9 cellular contexts compared by ENCODE assay signal in genomic region chr12:6430990-6431353, GRCh38. TPM values are rescaled to one million over a fixed set of nuclear protein-coding genes. Genes with fewer than 3 reads are reported as not detected.
DNase-seq lines count a peak whose midpoint lies in the region; ATAC-seq, FAIRE-seq and TF ChIP-seq lines count a peak whose summit lies in the region.
"Had no signal": no experiment of that assay in that cellular context is flagged by ENCODE, and none has a peak within 500 bp of the region (broad histone marks: within the 10 kb centered on the region; RNA-seq: fewer than 3 reads in every experiment).

No MANE protein-coding gene starts in this region.

- H3K27me3 ChIP-seq in HepG2 (ENCODE audit: control insufficient read depth in 1 of 2, insufficient read depth in 2 of 2, low read length in 2 of 2) (peaks cover 0 to 6% of the 10 kb centered on the region in 2 experiments; a peak in 1 of 5 replicates), tibial artery (no peaks in the 10 kb centered on the region)

- TF ChIP-seq EP300 in HepG2 (IDR thresholded peaks at IDR 0.05; ENCODE audit: low read depth in 2 of 2, low read length in 2 of 2), result no peak
- TF ChIP-seq EP300 in HepG2 (CRISPR knock-in tag; IDR thresholded peaks at IDR 0.05; ENCODE audit: borderline replicate concordance), result no peak

- in situ Hi-C loops in HepG2 (cut with HindIII; ENCODE audit: extremely low pct_ligation_motif_present, low pct_unique_long_range_greater_than_20kb), result no loop called here

- H3K4me1 Mint-ChIP-seq in activated naive CD4-positive, alpha-beta T cell treated with anti-CD3 and anti-CD28 coated beads for 36 hours (ENCODE audit: low read depth), result peaks cover 79% of the 10 kb centered on the region
- peaks cover 76% of the 10 kb centered on the region for H3K4me1 Mint-ChIP-seq in activated naive CD4-positive, alpha-beta T cell treated with anti-CD3 and anti-CD28 coated beads, Interleukin-2, amount 10 ng/mL, durations not matched to agents 7 days and 5 days
- H3K4me1 Mint-ChIP-seq in activated naive CD8-positive, alpha-beta T cell treated with anti-CD3 and anti-CD28 coated beads for 36 hours, result peaks cover 82% of the 10 kb centered on the region

- no peak overlapping the region; the same call in 1 of the 2 replicates for H3K9ac ChIP-seq in HepG2 (ENCODE audit: insufficient read depth, low read depth, low read length)
- H3K9ac ChIP-seq: KMS-11 had no signal

- intact Hi-C loops in activated naive CD4-positive, alpha-beta T cell treated with anti-CD3 and anti-CD28 coated beads for 36 hours (cut with micrococcal nuclease), result no loop called here
- intact Hi-C loops in HepG2 (cut with micrococcal nuclease; ENCODE audit: unreplicated experiment), result no loop called here
- intact Hi-C loops in tibial artery (cut with DNase I; ENCODE audit: low total_unique reads), result no loop called here

- TF ChIP-seq CTCF in HepG2 (CRISPR knock-in tag; IDR thresholded peaks at IDR 0.05) (no peak), tibial artery (IDR thresholded peaks at IDR 0.05) (no peak)

- TF ChIP-seq RAD21 in HepG2 (CRISPR knock-in tag; IDR thresholded peaks at IDR 0.05), result no peak

- H3K79me2 ChIP-seq in HepG2 (ENCODE audit: insufficient read depth, low read length), result no peaks in the 10 kb centered on the region

- H3K9me3 ChIP-seq in HepG2 (ENCODE audit: low read length), result no peaks in the 10 kb centered on the region
- H3K9me3 ChIP-seq in tibial artery, result no peaks in the 10 kb centered on the region

- H3K36me3 ChIP-seq in HepG2 (replicated peaks in 1 of 2; ENCODE audit: control insufficient read depth in 1 of 2, insufficient read depth in 2 of 2, low read length in 2 of 2) (no peaks in the 10 kb centered on the region), tibial artery (no peaks in the 10 kb centered on the region)

- POLR2A ChIA-PET in HepG2 (lab: Yijun Ruan, JAX), result no interaction called here

- no peak for FAIRE-seq in HepG2 (lab: Jason Lieb, UNC)

- no peak overlapping the region for H2AFZ ChIP-seq in HepG2 (ENCODE audit: low read length)

- no peak for DNase-seq in activated naive CD4-positive, alpha-beta T cell treated with anti-CD3 and anti-CD28 coated beads for 36 hours
- DNase-seq in activated naive CD4-positive, alpha-beta T cell treated with anti-CD3 and anti-CD28 coated beads, Interleukin-2, amount 10 ng/mL, durations not matched to agents 7 days and 5 days, result no peak
- DNase-seq in activated naive CD8-positive, alpha-beta T cell treated with anti-CD3 and anti-CD28 coated beads for 36 hours, result no peak
- DNase-seq in HepG2 (ENCODE audit: low spot score) (no peak), tibial artery (peak in 1 of 2 donors; percentile 48), AML-193 (lab: John Stamatoyannopoulos, UW) (no peak)

- H3K9me3 Mint-ChIP-seq in activated naive CD4-positive, alpha-beta T cell treated with anti-CD3 and anti-CD28 coated beads for 36 hours, result no peaks in the 10 kb centered on the region
- no peaks in the 10 kb centered on the region for H3K9me3 Mint-ChIP-seq in activated naive CD4-positive, alpha-beta T cell treated with anti-CD3 and anti-CD28 coated beads, Interleukin-2, amount 10 ng/mL, durations not matched to agents 7 days and 5 days
- peaks cover 2% of the 10 kb centered on the region for H3K9me3 Mint-ChIP-seq in activated naive CD8-positive, alpha-beta T cell treated with anti-CD3 and anti-CD28 coated beads for 36 hours

- no peaks in the 10 kb centered on the region for H3K27me3 Mint-ChIP-seq in activated naive CD4-positive, alpha-beta T cell treated with anti-CD3 and anti-CD28 coated beads for 36 hours (ENCODE audit: low read depth)
- H3K27me3 Mint-ChIP-seq in activated naive CD4-positive, alpha-beta T cell treated with anti-CD3 and anti-CD28 coated beads, Interleukin-2, amount 10 ng/mL, durations not matched to agents 7 days and 5 days, result no peaks in the 10 kb centered on the region
- no peaks in the 10 kb centered on the region for H3K27me3 Mint-ChIP-seq in activated naive CD8-positive, alpha-beta T cell treated with anti-CD3 and anti-CD28 coated beads for 36 hours

- WGBS in HepG2 (ENCODE audit: low lambda C conversion rate), result 28% methylated on average over 3 of the region's 3 CpGs

- H3K27ac Mint-ChIP-seq in activated naive CD4-positive, alpha-beta T cell treated with anti-CD3 and anti-CD28 coated beads for 36 hours, result peak overlapping the region; percentile 84
- no peak overlapping the region for H3K27ac Mint-ChIP-seq in activated naive CD4-positive, alpha-beta T cell treated with anti-CD3 and anti-CD28 coated beads, Interleukin-2, amount 10 ng/mL, durations not matched to agents 7 days and 5 days
- H3K27ac Mint-ChIP-seq in activated naive CD8-positive, alpha-beta T cell treated with anti-CD3 and anti-CD28 coated beads for 36 hours, result peak overlapping the region; percentile 85

- H3K36me3 Mint-ChIP-seq in activated naive CD4-positive, alpha-beta T cell treated with anti-CD3 and anti-CD28 coated beads for 36 hours (ENCODE audit: low read depth), result no peaks in the 10 kb centered on the region
- H3K36me3 Mint-ChIP-seq in activated naive CD4-positive, alpha-beta T cell treated with anti-CD3 and anti-CD28 coated beads, Interleukin-2, amount 10 ng/mL, durations not matched to agents 7 days and 5 days, result no peaks in the 10 kb centered on the region
- H3K36me3 Mint-ChIP-seq in activated naive CD8-positive, alpha-beta T cell treated with anti-CD3 and anti-CD28 coated beads for 36 hours, result peaks cover under 1% of the 10 kb centered on the region

- no TSS peak for BruUV-seq in HepG2 (replicated peaks; lab: Mats Ljungman, UMichigan)

- H3K4me3 ChIP-seq in HepG2 (replicated peaks in 1 of 3; ENCODE audit: insufficient read depth in 1 of 3, low read depth in 2 of 3, low read length in 3 of 3), result peak overlapping the region in 2 of 3 experiments; percentile 40 to 60; a peak in 3 of 6 replicates
- H3K4me3 ChIP-seq in tibial artery, result peak overlapping the region; percentile 30 to 47

- no peak for TF ChIP-seq POLR2A in HepG2 (IDR thresholded peaks at IDR 0.05; ENCODE audit: insufficient read depth in 1 of 2, low read depth in 2 of 2, low read length in 2 of 2)

- H3K4me1 ChIP-seq in HepG2 (ENCODE audit: insufficient read depth, low read length) (peaks cover 38% of the 10 kb centered on the region), tibial artery (peaks cover 0 to 18% (median 12%) of the 10 kb centered on the region in 4 donors)

- no peak overlapping the region for H3K27ac ChIP-seq in HepG2 (ENCODE audit: extremely low read length, insufficient read depth, low read length)
- H3K27ac ChIP-seq in tibial artery, result peak overlapping the region; percentile 80 to 83
- H3K27ac ChIP-seq: KMS-11 had no signal

- CTCF ChIA-PET in activated naive CD4-positive, alpha-beta T cell treated with anti-CD3 and anti-CD28 coated beads for 36 hours (lab: Charles Lee), result interaction anchor here (1.5 to 1.6 kb wide), 2 partner anchors 31 to 34 kb away, joined by 4 to 10 read pairs; no protein-coding TSS in a partner anchor
- CTCF ChIA-PET in activated naive CD4-positive, alpha-beta T cell treated with anti-CD3 and anti-CD28 coated beads, Interleukin-2, amount 10 ng/mL, durations not matched to agents 7 days and 5 days (lab: Charles Lee), result interaction anchor here (0.7 kb wide), 1 partner anchor 35 kb away, joined by 4 read pairs; no protein-coding TSS in a partner anchor
- CTCF ChIA-PET in HepG2 (lab: Yijun Ruan, JAX; ENCODE audit: low intra/inter-chr PET ratio, low total read pairs), result no interaction called here

- peak overlapping the region; percentile 86 for H3K4me2 ChIP-seq in HepG2 (ENCODE audit: low read depth, low read length)
- H3K4me2 ChIP-seq: KMS-11 had no signal

- peak overlapping the region; percentile 46 for H3K4me3 Mint-ChIP-seq in activated naive CD4-positive, alpha-beta T cell treated with anti-CD3 and anti-CD28 coated beads for 36 hours
- no peak overlapping the region for H3K4me3 Mint-ChIP-seq in activated naive CD4-positive, alpha-beta T cell treated with anti-CD3 and anti-CD28 coated beads, Interleukin-2, amount 10 ng/mL, durations not matched to agents 7 days and 5 days
- no peak overlapping the region for H3K4me3 Mint-ChIP-seq in activated naive CD8-positive, alpha-beta T cell treated with anti-CD3 and anti-CD28 coated beads for 36 hours

- ATAC-seq in HepG2 (no peak), HG03354 (IDR thresholded peaks at IDR 0.05; ENCODE audit: poor library complexity, severe bottlenecking, unreplicated experiment) (no peak), GM18502 (IDR thresholded peaks at IDR 0.05; ENCODE audit: poor library complexity, unreplicated experiment) (no peak)

- no peaks in the 10 kb centered on the region for H4K20me1 ChIP-seq in HepG2 (ENCODE audit: insufficient read depth, low read length)

RNA-seq across cellular contexts. Expression of gene CD27, which starts 13.8 kb away (rescaled TPM):
- 10 to 100 TPM; 48.1 to 56.7 TPM for total RNA-seq in activated naive CD4-positive, alpha-beta T cell treated with anti-CD3 and anti-CD28 coated beads for 36 hours
- total RNA-seq in activated naive CD8-positive, alpha-beta T cell treated with anti-CD3 and anti-CD28 coated beads for 36 hours, result 100 to 1,000 TPM; 175 to 181 TPM
- total RNA-seq in HepG2 (2016; rRNA removed; fragmentation: Illumina TruSeq; extraction: Trizol), result not detected in 2 replicates
- not detected in 2 replicates for total RNA-seq in HepG2 (2016; cell fraction: cytosol; rRNA removed; fragmentation: Illumina TruSeq; extraction: Trizol; ENCODE audit: low read depth)
- not detected in 2 replicates for total RNA-seq in HepG2 (2016; cell fraction: insoluble cytoplasmic fraction; rRNA removed; fragmentation: Illumina TruSeq; extraction: Trizol)
- total RNA-seq in HepG2 (2016; cell fraction: membrane; rRNA removed; fragmentation: Illumina TruSeq; extraction: Trizol), result not detected in 2 replicates
- total RNA-seq in HepG2 (2016; cell fraction: nucleus; rRNA removed; fragmentation: Illumina TruSeq; extraction: Trizol), result not detected in 2 replicates
- polyA plus RNA-seq in HepG2 (2011; rRNA removed), result 0.12 and 0.18 TPM in 2 replicates
- polyA plus RNA-seq in HepG2 (2011; cell fraction: cytosol; rRNA removed), result 0.05 and 0.15 TPM in 2 replicates
- polyA plus RNA-seq in HepG2 (2011; cell fraction: nucleus; rRNA removed), result not detected in 2 replicates
- 0.17 TPM in 1 of 2 replicates, not detected in the other for polyA plus RNA-seq in HepG2 (2012)
- polyA plus RNA-seq in HepG2 (2016; cell fraction: cytosol; fragmentation: Illumina TruSeq; extraction: Trizol; ENCODE audit: low read depth), result not detected in 2 replicates
- polyA plus RNA-seq in HepG2 (2016; cell fraction: insoluble cytoplasmic fraction; fragmentation: Illumina TruSeq; extraction: Trizol; ENCODE audit: low read depth), result not detected in 2 replicates
- polyA plus RNA-seq in HepG2 (2016; cell fraction: membrane; fragmentation: Illumina TruSeq; extraction: Trizol; ENCODE audit: low read depth), result not detected in 2 replicates
- polyA plus RNA-seq in HepG2 (2016; cell fraction: nucleus; fragmentation: Illumina TruSeq; extraction: Trizol; ENCODE audit: insufficient read depth, low read depth), result not detected in 2 replicates
- polyA minus RNA-seq in HepG2 (2011; rRNA and poly(A)+ RNA removed; ENCODE audit: low replicate concordance), result 0.18 and 0.23 TPM in 2 replicates
- not detected in 2 replicates for polyA minus RNA-seq in HepG2 (2011; cell fraction: cytosol; rRNA and poly(A)+ RNA removed)
- not detected in 2 replicates for polyA minus RNA-seq in HepG2 (2011; cell fraction: nucleus; rRNA and poly(A)+ RNA removed)

RNA-seq across cellular contexts. Expression of gene TAPBPL, which starts 20.9 kb away (rescaled TPM):
- total RNA-seq in activated naive CD4-positive, alpha-beta T cell treated with anti-CD3 and anti-CD28 coated beads for 36 hours, result 10 to 100 TPM; 27.9 to 28.0 TPM
- total RNA-seq in activated naive CD8-positive, alpha-beta T cell treated with anti-CD3 and anti-CD28 coated beads for 36 hours, result 10 to 100 TPM; 23.7 to 26.6 TPM
- 3.2 and 10.0 TPM in 2 replicates for total RNA-seq in HepG2 (2016; rRNA removed; fragmentation: Illumina TruSeq; extraction: Trizol)
- 1.6 and 1.7 TPM in 2 replicates for total RNA-seq in HepG2 (2016; cell fraction: cytosol; rRNA removed; fragmentation: Illumina TruSeq; extraction: Trizol; ENCODE audit: low read depth)
- total RNA-seq in HepG2 (2016; cell fraction: insoluble cytoplasmic fraction; rRNA removed; fragmentation: Illumina TruSeq; extraction: Trizol), result 3.4 and 9.9 TPM in 2 replicates
- total RNA-seq in HepG2 (2016; cell fraction: membrane; rRNA removed; fragmentation: Illumina TruSeq; extraction: Trizol), result 1.8 and 2.5 TPM in 2 replicates
- total RNA-seq in HepG2 (2016; cell fraction: nucleus; rRNA removed; fragmentation: Illumina TruSeq; extraction: Trizol), result 9.2 and 10.0 TPM in 2 replicates
- 14.0 and 14.5 TPM in 2 replicates for polyA plus RNA-seq in HepG2 (2011; rRNA removed)
- polyA plus RNA-seq in HepG2 (2011; cell fraction: cytosol; rRNA removed), result 10.0 and 15.1 TPM in 2 replicates
- 23.3 and 24.2 TPM in 2 replicates for polyA plus RNA-seq in HepG2 (2011; cell fraction: nucleus; rRNA removed)
- 4.2 and 4.3 TPM in 2 replicates for polyA plus RNA-seq in HepG2 (2012)
- polyA plus RNA-seq in HepG2 (2016; cell fraction: cytosol; fragmentation: Illumina TruSeq; extraction: Trizol; ENCODE audit: low read depth), result 1.7 TPM in 2 replicates
- polyA plus RNA-seq in HepG2 (2016; cell fraction: insoluble cytoplasmic fraction; fragmentation: Illumina TruSeq; extraction: Trizol; ENCODE audit: low read depth), result 3.3 and 4.4 TPM in 2 replicates
- polyA plus RNA-seq in HepG2 (2016; cell fraction: membrane; fragmentation: Illumina TruSeq; extraction: Trizol; ENCODE audit: low read depth), result 2.9 and 3.9 TPM in 2 replicates
- polyA plus RNA-seq in HepG2 (2016; cell fraction: nucleus; fragmentation: Illumina TruSeq; extraction: Trizol; ENCODE audit: insufficient read depth, low read depth), result 12.3 and 14.0 TPM in 2 replicates
- 0.84 and 17.6 TPM in 2 replicates for polyA minus RNA-seq in HepG2 (2011; rRNA and poly(A)+ RNA removed; ENCODE audit: low replicate concordance)
- polyA minus RNA-seq in HepG2 (2011; cell fraction: cytosol; rRNA and poly(A)+ RNA removed), result 3.3 and 3.5 TPM in 2 replicates
- polyA minus RNA-seq in HepG2 (2011; cell fraction: nucleus; rRNA and poly(A)+ RNA removed), result 14.5 and 16.5 TPM in 2 replicates

RNA-seq across cellular contexts. Expression of gene VAMP1, which starts 39.5 kb away (rescaled TPM):
- 10 to 100 TPM; 31.9 to 33.5 TPM for total RNA-seq in activated naive CD4-positive, alpha-beta T cell treated with anti-CD3 and anti-CD28 coated beads for 36 hours
- total RNA-seq in activated naive CD8-positive, alpha-beta T cell treated with anti-CD3 and anti-CD28 coated beads for 36 hours, result 10 to 100 TPM; 34.8 to 35.7 TPM
- 0.45 and 2.5 TPM in 2 replicates for total RNA-seq in HepG2 (2016; rRNA removed; fragmentation: Illumina TruSeq; extraction: Trizol)
- 0.81 TPM in 1 of 2 replicates, not detected in the other for total RNA-seq in HepG2 (2016; cell fraction: cytosol; rRNA removed; fragmentation: Illumina TruSeq; extraction: Trizol; ENCODE audit: low read depth)
- total RNA-seq in HepG2 (2016; cell fraction: insoluble cytoplasmic fraction; rRNA removed; fragmentation: Illumina TruSeq; extraction: Trizol), result 0.97 and 3.1 TPM in 2 replicates
- total RNA-seq in HepG2 (2016; cell fraction: membrane; rRNA removed; fragmentation: Illumina TruSeq; extraction: Trizol), result 0.59 and 0.68 TPM in 2 replicates
- total RNA-seq in HepG2 (2016; cell fraction: nucleus; rRNA removed; fragmentation: Illumina TruSeq; extraction: Trizol), result 5.5 and 5.9 TPM in 2 replicates
- 7.4 and 8.0 TPM in 2 replicates for polyA plus RNA-seq in HepG2 (2011; rRNA removed)
- 2.5 and 2.8 TPM in 2 replicates for polyA plus RNA-seq in HepG2 (2011; cell fraction: cytosol; rRNA removed)
- polyA plus RNA-seq in HepG2 (2011; cell fraction: nucleus; rRNA removed), result 25.6 and 29.4 TPM in 2 replicates
- polyA plus RNA-seq in HepG2 (2012), result 3.2 and 3.5 TPM in 2 replicates
- polyA plus RNA-seq in HepG2 (2016; cell fraction: cytosol; fragmentation: Illumina TruSeq; extraction: Trizol; ENCODE audit: low read depth), result 0.18 and 0.24 TPM in 2 replicates
- 1.4 and 2.2 TPM in 2 replicates for polyA plus RNA-seq in HepG2 (2016; cell fraction: insoluble cytoplasmic fraction; fragmentation: Illumina TruSeq; extraction: Trizol; ENCODE audit: low read depth)
- polyA plus RNA-seq in HepG2 (2016; cell fraction: membrane; fragmentation: Illumina TruSeq; extraction: Trizol; ENCODE audit: low read depth), result 0.49 and 0.91 TPM in 2 replicates
- 12.1 and 15.4 TPM in 2 replicates for polyA plus RNA-seq in HepG2 (2016; cell fraction: nucleus; fragmentation: Illumina TruSeq; extraction: Trizol; ENCODE audit: insufficient read depth, low read depth)
- 5.9 and 16.5 TPM in 2 replicates for polyA minus RNA-seq in HepG2 (2011; rRNA and poly(A)+ RNA removed; ENCODE audit: low replicate concordance)
- polyA minus RNA-seq in HepG2 (2011; cell fraction: cytosol; rRNA and poly(A)+ RNA removed), result 0.99 and 1.8 TPM in 2 replicates
- polyA minus RNA-seq in HepG2 (2011; cell fraction: nucleus; rRNA and poly(A)+ RNA removed), result 9.4 and 13.9 TPM in 2 replicates

RNA-seq across cellular contexts. Expression of gene LTBR, which starts 47.0 kb away (rescaled TPM):
- 1 to 10 TPM; 2.1 to 3.1 TPM for total RNA-seq in activated naive CD4-positive, alpha-beta T cell treated with anti-CD3 and anti-CD28 coated beads for 36 hours
- total RNA-seq in activated naive CD8-positive, alpha-beta T cell treated with anti-CD3 and anti-CD28 coated beads for 36 hours, result 1 to 10 TPM; 1.1 to 1.5 TPM
- total RNA-seq in HepG2 (2016; rRNA removed; fragmentation: Illumina TruSeq; extraction: Trizol), result 12.1 and 34.8 TPM in 2 replicates
- 24.4 and 24.5 TPM in 2 replicates for total RNA-seq in HepG2 (2016; cell fraction: cytosol; rRNA removed; fragmentation: Illumina TruSeq; extraction: Trizol; ENCODE audit: low read depth)
- total RNA-seq in HepG2 (2016; cell fraction: insoluble cytoplasmic fraction; rRNA removed; fragmentation: Illumina TruSeq; extraction: Trizol), result 11.6 and 40.0 TPM in 2 replicates
- total RNA-seq in HepG2 (2016; cell fraction: membrane; rRNA removed; fragmentation: Illumina TruSeq; extraction: Trizol), result 34.7 and 35.3 TPM in 2 replicates
- 39.7 and 43.6 TPM in 2 replicates for total RNA-seq in HepG2 (2016; cell fraction: nucleus; rRNA removed; fragmentation: Illumina TruSeq; extraction: Trizol)
- polyA plus RNA-seq in HepG2 (2011; rRNA removed), result 31.4 and 39.0 TPM in 2 replicates
- polyA plus RNA-seq in HepG2 (2011; cell fraction: cytosol; rRNA removed), result 23.7 and 29.3 TPM in 2 replicates
- polyA plus RNA-seq in HepG2 (2011; cell fraction: nucleus; rRNA removed), result 82.9 and 92.1 TPM in 2 replicates
- 25.8 and 37.8 TPM in 2 replicates for polyA plus RNA-seq in HepG2 (2012)
- polyA plus RNA-seq in HepG2 (2016; cell fraction: cytosol; fragmentation: Illumina TruSeq; extraction: Trizol; ENCODE audit: low read depth), result 19.3 and 21.0 TPM in 2 replicates
- polyA plus RNA-seq in HepG2 (2016; cell fraction: insoluble cytoplasmic fraction; fragmentation: Illumina TruSeq; extraction: Trizol; ENCODE audit: low read depth), result 16.0 and 16.4 TPM in 2 replicates
- polyA plus RNA-seq in HepG2 (2016; cell fraction: membrane; fragmentation: Illumina TruSeq; extraction: Trizol; ENCODE audit: low read depth), result 27.4 and 28.3 TPM in 2 replicates
- polyA plus RNA-seq in HepG2 (2016; cell fraction: nucleus; fragmentation: Illumina TruSeq; extraction: Trizol; ENCODE audit: insufficient read depth, low read depth), result 117 and 123 TPM in 2 replicates
- 16.2 and 29.7 TPM in 2 replicates for polyA minus RNA-seq in HepG2 (2011; rRNA and poly(A)+ RNA removed; ENCODE audit: low replicate concordance)
- 11.5 and 14.0 TPM in 2 replicates for polyA minus RNA-seq in HepG2 (2011; cell fraction: cytosol; rRNA and poly(A)+ RNA removed)
- 22.4 and 34.2 TPM in 2 replicates for polyA minus RNA-seq in HepG2 (2011; cell fraction: nucleus; rRNA and poly(A)+ RNA removed)

RNA-seq across cellular contexts. Expression of gene SCNN1A, which starts 55.6 kb away (rescaled TPM):
- under 1 TPM; 0.20 to 0.67 TPM for total RNA-seq in activated naive CD4-positive, alpha-beta T cell treated with anti-CD3 and anti-CD28 coated beads for 36 hours
- total RNA-seq in activated naive CD8-positive, alpha-beta T cell treated with anti-CD3 and anti-CD28 coated beads for 36 hours, result 1 to 10 TPM; 2.7 to 3.7 TPM
- total RNA-seq in HepG2 (2016; rRNA removed; fragmentation: Illumina TruSeq; extraction: Trizol), result 0.63 and 1.5 TPM in 2 replicates
- 0.71 and 1.2 TPM in 2 replicates for total RNA-seq in HepG2 (2016; cell fraction: cytosol; rRNA removed; fragmentation: Illumina TruSeq; extraction: Trizol; ENCODE audit: low read depth)
- 0.71 and 1.6 TPM in 2 replicates for total RNA-seq in HepG2 (2016; cell fraction: insoluble cytoplasmic fraction; rRNA removed; fragmentation: Illumina TruSeq; extraction: Trizol)
- total RNA-seq in HepG2 (2016; cell fraction: membrane; rRNA removed; fragmentation: Illumina TruSeq; extraction: Trizol), result 0.72 and 0.87 TPM in 2 replicates
- total RNA-seq in HepG2 (2016; cell fraction: nucleus; rRNA removed; fragmentation: Illumina TruSeq; extraction: Trizol), result 1.8 and 5.0 TPM in 2 replicates
- polyA plus RNA-seq in HepG2 (2011; rRNA removed), result 14.6 and 32.8 TPM in 2 replicates
- 6.1 and 12.5 TPM in 2 replicates for polyA plus RNA-seq in HepG2 (2011; cell fraction: cytosol; rRNA removed)
- 24.9 and 39.4 TPM in 2 replicates for polyA plus RNA-seq in HepG2 (2011; cell fraction: nucleus; rRNA removed)
- 17.5 and 19.3 TPM in 2 replicates for polyA plus RNA-seq in HepG2 (2012)
- 0.22 and 0.41 TPM in 2 replicates for polyA plus RNA-seq in HepG2 (2016; cell fraction: cytosol; fragmentation: Illumina TruSeq; extraction: Trizol; ENCODE audit: low read depth)
- 1.0 and 1.6 TPM in 2 replicates for polyA plus RNA-seq in HepG2 (2016; cell fraction: insoluble cytoplasmic fraction; fragmentation: Illumina TruSeq; extraction: Trizol; ENCODE audit: low read depth)
- polyA plus RNA-seq in HepG2 (2016; cell fraction: membrane; fragmentation: Illumina TruSeq; extraction: Trizol; ENCODE audit: low read depth), result 0.66 and 1.1 TPM in 2 replicates
- polyA plus RNA-seq in HepG2 (2016; cell fraction: nucleus; fragmentation: Illumina TruSeq; extraction: Trizol; ENCODE audit: insufficient read depth, low read depth), result 4.0 and 5.1 TPM in 2 replicates
- 9.5 and 30.0 TPM in 2 replicates for polyA minus RNA-seq in HepG2 (2011; rRNA and poly(A)+ RNA removed; ENCODE audit: low replicate concordance)
- 5.9 and 14.3 TPM in 2 replicates for polyA minus RNA-seq in HepG2 (2011; cell fraction: cytosol; rRNA and poly(A)+ RNA removed)
- polyA minus RNA-seq in HepG2 (2011; cell fraction: nucleus; rRNA and poly(A)+ RNA removed), result 10.9 and 24.2 TPM in 2 replicates

Comparison
In these comparisons a context has a peak if more than half of its experiments do, and no peak if none do; other contexts are left out.
1. RNA of gene CD27, which starts 13.8 kb away (total RNA-seq): 175 to 181 TPM in activated naive CD8-positive, alpha-beta T cell treated with anti-CD3 and anti-CD28 coated beads for 36 hours and 48.1 to 56.7 TPM in activated naive CD4-positive, alpha-beta T cell treated with anti-CD3 and anti-CD28 coated beads for 36 hours; not detected in HepG2; every median in the first group is over 10 times any median in the second.